In the genomic region with DNA sequence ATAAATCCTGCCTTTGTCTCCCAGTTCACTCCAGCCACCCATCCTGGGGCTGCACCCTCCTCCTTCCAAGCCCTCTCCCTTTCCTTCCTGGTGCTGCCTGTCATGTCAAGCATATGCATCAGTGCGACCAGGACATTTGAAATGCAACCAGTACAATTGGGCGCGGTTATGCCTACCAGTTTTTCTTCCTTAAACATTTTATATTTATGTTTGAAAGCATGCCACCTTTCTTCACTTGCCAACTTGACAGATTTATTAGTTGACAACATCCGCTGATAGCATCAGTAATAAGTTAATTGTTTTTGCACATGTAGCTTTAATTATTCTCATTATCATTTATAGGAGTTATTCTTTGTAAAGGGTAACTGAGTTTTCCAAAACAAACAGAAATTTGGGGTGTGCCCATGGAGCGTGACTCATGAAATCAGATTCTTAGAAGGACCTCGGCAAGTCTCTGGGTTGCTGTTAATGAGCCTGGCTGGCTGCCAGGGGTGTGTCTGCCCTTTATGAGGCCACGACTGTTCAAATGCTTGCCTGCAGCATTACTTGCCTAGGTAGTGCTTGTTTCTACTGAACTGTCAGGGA, we compare ENCODE assay signal across 9 cellular contexts. TPM values are rescaled to one million over a fixed set of nuclear protein-coding genes. Genes with fewer than 3 reads are reported as not detected.
DNase-seq lines count a peak whose midpoint lies in the region; ATAC-seq and TF ChIP-seq lines count a peak whose summit lies in the region.
"Had no signal": no experiment of that assay in that cellular context is flagged by ENCODE, and none has a peak within 500 bp of the region (broad histone marks: within the 10 kb centered on the region; RNA-seq: fewer than 3 reads in every experiment).

No MANE protein-coding gene starts in this region.

- no peak for TF ChIP-seq CTCF in glutamatergic neuron (IDR thresholded peaks at IDR 0.05; ENCODE audit: partially characterized antibody, unreplicated experiment)

- CTCF ChIA-PET in activated CD4-positive, alpha-beta memory T cell treated with anti-CD3 and anti-CD28 coated beads, Interleukin-2, amount 10 ng/mL, durations not matched to agents 7 days and 5 days (lab: Charles Lee): interaction anchor here (1.3 kb wide), 1 partner anchor 16 kb away, joined by 3 read pairs; no protein-coding TSS in a partner anchor

- DNase-seq in GM03348 (ENCODE audit: low spot score): peak; percentile 67
- DNase-seq in NCI-H1436 treated with DMSO at 0.1 percent for 48 hours (lab: John Stamatoyannopoulos, UW): peak; percentile 22
- DNase-seq in activated CD4-positive, alpha-beta memory T cell treated with anti-CD3 and anti-CD28 coated beads, Interleukin-2, amount 10 ng/mL, durations not matched to agents 7 days and 5 days: peak; percentile 61
- peak; percentile 35 for DNase-seq in inferior parietal cortex (ENCODE audit: extremely low spot score)
- DNase-seq in glutamatergic neuron: no peak
- DNase-seq in effector memory CD8-positive, alpha-beta T cell: no peak
- no peak for DNase-seq in head of caudate nucleus

- peaks cover 20% of the 10 kb centered on the region for H3K36me3 Mint-ChIP-seq in activated CD4-positive, alpha-beta memory T cell treated with anti-CD3 and anti-CD28 coated beads, Interleukin-2, amount 10 ng/mL, durations not matched to agents 7 days and 5 days (ENCODE audit: low read depth)
- H3K36me3 Mint-ChIP-seq in glutamatergic neuron (ENCODE audit: unreplicated experiment): peaks cover 18% of the 10 kb centered on the region
- H3K36me3 Mint-ChIP-seq in effector memory CD8-positive, alpha-beta T cell (ENCODE audit: insufficient read depth): no peaks in the 10 kb centered on the region
- H3K36me3 Mint-ChIP-seq: activated naive CD8-positive, alpha-beta T cell had no signal

- H3K9me3 Mint-ChIP-seq in activated CD4-positive, alpha-beta memory T cell treated with anti-CD3 and anti-CD28 coated beads, Interleukin-2, amount 10 ng/mL, durations not matched to agents 7 days and 5 days: peaks cover 13% of the 10 kb centered on the region
- H3K9me3 Mint-ChIP-seq in glutamatergic neuron (ENCODE audit: unreplicated experiment): peaks cover 12% of the 10 kb centered on the region
- no peaks in the 10 kb centered on the region for H3K9me3 Mint-ChIP-seq in effector memory CD8-positive, alpha-beta T cell

- H3K4me3 Mint-ChIP-seq in activated CD4-positive, alpha-beta memory T cell treated with anti-CD3 and anti-CD28 coated beads, Interleukin-2, amount 10 ng/mL, durations not matched to agents 7 days and 5 days: no peak overlapping the region
- no peak overlapping the region for H3K4me3 Mint-ChIP-seq in glutamatergic neuron (ENCODE audit: unreplicated experiment)
- H3K4me3 Mint-ChIP-seq in effector memory CD8-positive, alpha-beta T cell: no peak overlapping the region
- H3K4me3 Mint-ChIP-seq: activated naive CD8-positive, alpha-beta T cell had no signal

- peaks cover 24% of the 10 kb centered on the region for H3K4me1 Mint-ChIP-seq in activated CD4-positive, alpha-beta memory T cell treated with anti-CD3 and anti-CD28 coated beads, Interleukin-2, amount 10 ng/mL, durations not matched to agents 7 days and 5 days
- H3K4me1 Mint-ChIP-seq in glutamatergic neuron (ENCODE audit: low read depth, unreplicated experiment): no peaks in the 10 kb centered on the region
- H3K4me1 Mint-ChIP-seq in effector memory CD8-positive, alpha-beta T cell (ENCODE audit: low read depth in 2 of 2): no peaks in the 10 kb centered on the region

- intact Hi-C loops in head of caudate nucleus (cut with DNase I): no loop called here

- POLR2A ChIA-PET in activated CD4-positive, alpha-beta memory T cell treated with anti-CD3 and anti-CD28 coated beads, Interleukin-2, amount 10 ng/mL, durations not matched to agents 7 days and 5 days (lab: Charles Lee): interaction anchor here (1.3 kb wide), 1 partner anchor 16 kb away, joined by 5 read pairs; no protein-coding TSS in a partner anchor

- peaks cover 22% of the 10 kb centered on the region for H3K27me3 Mint-ChIP-seq in activated CD4-positive, alpha-beta memory T cell treated with anti-CD3 and anti-CD28 coated beads, Interleukin-2, amount 10 ng/mL, durations not matched to agents 7 days and 5 days
- H3K27me3 Mint-ChIP-seq in glutamatergic neuron (ENCODE audit: unreplicated experiment): peaks cover 2% of the 10 kb centered on the region
- peaks cover 37 to 47% of the 10 kb centered on the region in 2 donors for H3K27me3 Mint-ChIP-seq in effector memory CD8-positive, alpha-beta T cell

- H3K27ac Mint-ChIP-seq in activated CD4-positive, alpha-beta memory T cell treated with anti-CD3 and anti-CD28 coated beads, Interleukin-2, amount 10 ng/mL, durations not matched to agents 7 days and 5 days: no peak overlapping the region
- no peak overlapping the region for H3K27ac Mint-ChIP-seq in glutamatergic neuron (ENCODE audit: unreplicated experiment)
- no peak overlapping the region for H3K27ac Mint-ChIP-seq in effector memory CD8-positive, alpha-beta T cell
- H3K27ac Mint-ChIP-seq: activated naive CD8-positive, alpha-beta T cell had no signal

- no peak for ATAC-seq in effector memory CD8-positive, alpha-beta T cell (replicated peaks)
- ATAC-seq in HG02938 (IDR thresholded peaks at IDR 0.05; ENCODE audit: unreplicated experiment): no peak

RNA-seq across cellular contexts. Expression of a gene that starts 32.8 kb away (rescaled TPM):
- total RNA-seq in activated CD4-positive, alpha-beta memory T cell treated with anti-CD3 and anti-CD28 coated beads, Interleukin-2, amount 10 ng/mL, durations not matched to agents 7 days and 5 days: under 1 TPM in 1 of 2 experiments, not detected in 1; 0.48 TPM
- total RNA-seq in glutamatergic neuron (ENCODE audit: unreplicated experiment): not detected

RNA-seq across cellular contexts. Expression of a gene that starts 41.6 kb away (rescaled TPM):
- total RNA-seq in activated CD4-positive, alpha-beta memory T cell treated with anti-CD3 and anti-CD28 coated beads, Interleukin-2, amount 10 ng/mL, durations not matched to agents 7 days and 5 days: under 1 TPM; 0.33 to 0.48 TPM
- total RNA-seq in glutamatergic neuron (ENCODE audit: unreplicated experiment): not detected

Comparison
In these comparisons a context has a peak if more than half of its experiments do, and no peak if none do; other contexts are left out.
1. DNase-seq: peak in GM03348 (single experiment), NCI-H1436 treated with DMSO at 0.1 percent for 48 hours (single experiment), activated CD4-positive, alpha-beta memory T cell treated with anti-CD3 and anti-CD28 coated beads, Interleukin-2, amount 10 ng/mL, durations not matched to agents 7 days and 5 days (single experiment) and inferior parietal cortex (single experiment); none in glutamatergic neuron (single experiment), effector memory CD8-positive, alpha-beta T cell (0 of 3) and head of caudate nucleus (0 of 42).